ENCODE assay signal across 24 cellular contexts in the genomic region with DNA sequence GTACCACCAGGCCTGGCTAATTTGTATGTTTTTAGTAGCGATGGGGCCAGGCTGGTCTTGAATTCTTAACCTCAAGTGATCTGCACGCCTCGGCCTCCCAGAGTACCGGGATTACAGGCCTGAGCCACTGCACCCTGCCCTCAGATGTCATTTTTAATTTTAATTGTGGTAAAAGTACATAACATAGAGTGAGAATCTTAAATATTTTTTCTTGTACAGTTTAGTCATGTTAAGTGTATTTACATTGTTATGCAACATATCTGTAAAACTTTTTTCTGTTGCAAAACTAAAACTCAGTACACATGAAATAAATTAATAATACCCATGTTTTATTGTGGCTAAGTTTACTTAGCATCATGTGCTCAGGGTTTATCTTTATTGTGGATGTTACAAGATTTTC.
"Had no signal": no experiment of that assay in that cellular context is flagged by ENCODE, and none has a peak within 500 bp of the region (broad histone marks: within the 10 kb centered on the region; RNA-seq: fewer than 3 reads in every experiment).

No MANE protein-coding gene starts in this region.

- H3K27me3 ChIP-seq: ascending aorta, cardiac muscle cell, colonic mucosa, SJCRH30 had no signal

- H3K27ac ChIP-seq: ascending aorta, cardiac muscle cell, colonic mucosa, SJCRH30, SK-N-MC had no signal

- H3K9me3 ChIP-seq: ascending aorta, colonic mucosa, SJCRH30 had no signal

- ATAC-seq: activated CD8-positive, alpha-beta T cell treated with anti-CD3 and anti-CD28 coated beads for 36 hours had no signal

- H3K4me3 ChIP-seq: ascending aorta, cardiac muscle cell, colonic mucosa, SJCRH30, SK-N-MC had no signal

- H3K36me3 ChIP-seq: ascending aorta, cardiac muscle cell, colonic mucosa, SJCRH30 had no signal

- DNase-seq: activated CD4-positive, alpha-beta T cell treated with anti-CD3 and anti-CD28 coated beads, Interleukin-2, amount 10 ng/mL, durations not matched to agents 24 days and 14 days; activated CD4-positive, alpha-beta T cell treated with anti-CD3 and anti-CD28 coated beads, Interleukin-2, amount 50 U/mL, for 4 hours; activated CD8-positive, alpha-beta T cell treated with anti-CD3 and anti-CD28 coated beads for 36 hours; activated gamma-delta T cell; activated naive CD4-positive, alpha-beta T cell treated with Interleukin-2 at 50 U/mL for 16 hours; activated naive CD8-positive, alpha-beta T cell treated with anti-CD3 and anti-CD28 coated beads, Interleukin-2, amount 10 ng/mL, durations not matched to agents 7 days and 5 days; activated T-cell treated with anti-CD3 and anti-CD28 coated beads, Interleukin-2, amount 50 U/mL, for 24 hours; amygdala; colonic mucosa; NCI-H1048; NCI-H1105 treated with DMSO at 0.1 percent for 48 hours; NCI-H1436 treated with DMSO at 0.1 percent for 48 hours; NCI-H1694 treated with DMSO at 0.1 percent for 48 hours; NCI-H2029; NCI-H2171; NCI-H510A; NCI-H526; NCI-H748 treated with DMSO at 0.1 percent for 48 hours; SHP77; SJCRH30; T1000 had no signal

- H3K4me1 ChIP-seq: ascending aorta, colonic mucosa, SJCRH30 had no signal
